Comparison of ENCODE assay signal across 17 cellular contexts in the genomic region with DNA sequence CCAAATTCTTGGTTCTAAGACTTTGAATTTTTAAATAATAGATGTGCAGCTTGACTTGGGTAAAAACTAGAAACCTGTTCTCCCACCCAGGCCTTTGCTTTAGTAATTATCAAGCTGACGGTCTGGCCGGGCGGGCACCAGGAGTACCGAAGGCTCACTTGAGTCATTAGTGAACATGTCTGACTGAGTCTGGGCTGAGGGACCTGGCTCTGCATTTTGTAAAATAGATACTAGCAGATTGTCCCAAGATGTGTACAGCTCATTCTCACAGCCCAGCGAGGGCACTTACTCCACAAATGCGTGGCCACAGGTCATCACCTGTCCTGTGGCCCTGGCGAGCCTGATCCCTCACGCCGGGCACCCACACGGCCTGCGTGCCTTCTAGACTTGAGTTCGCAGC.
A peak's percentile ranks its signal among the peaks of the same experiment; 100 is the strongest.
DNase-seq lines count a peak whose midpoint lies in the region; ATAC-seq, FAIRE-seq and TF ChIP-seq lines count a peak whose summit lies in the region.
"Had no signal": no experiment of that assay in that cellular context is flagged by ENCODE, and none has a peak within 500 bp of the region (broad histone marks: within the 10 kb centered on the region; RNA-seq: fewer than 3 reads in every experiment).

No MANE protein-coding gene starts in this region.

- no peak for TF ChIP-seq POLR2A in sigmoid colon (IDR thresholded peaks at IDR 0.05)

- DNase-seq in right atrium auricular region (ENCODE audit: low spot score) (no peak), Right ventricle myocardium inferior (ENCODE audit: missing footprints) (no peak), kidney (peak; percentile 37), sigmoid colon (no peak), aorta (no peak), GDM1 (lab: John Stamatoyannopoulos, UW) (no peak)
- DNase-seq in activated naive CD8-positive, alpha-beta T cell treated with anti-CD3 and anti-CD28 coated beads, Interleukin-2, amount 50 U/mL, for 24 hours = no peak
- DNase-seq: activated B cell treated with CpG ODN at 0.5 μM for 24 hours; activated CD8-positive, alpha-beta T cell treated with anti-CD3 and anti-CD28 coated beads for 36 hours; activated T-cell treated with anti-CD3 and anti-CD28 coated beads, Interleukin-2, amount 50 U/mL, for 4 hours; DMS 273 treated with DMSO at 0.1 percent for 48 hours; Karpas-422; stimulated activated CD4-positive, alpha-beta T cell treated with anti-CD3 and anti-CD28 coated beads, Interleukin-4, amount 100 ng/mL, for 1 hour had no signal

- H3K36me3 ChIP-seq in right atrium auricular region (peaks cover 41% of the 10 kb centered on the region), kidney (ENCODE audit: control insufficient read depth in 1 of 2, insufficient read depth in 2 of 2, low read length in 2 of 2) (peaks cover 3 to 8% of the 10 kb centered on the region in 2 donors), sigmoid colon (peaks cover 0 to 18% (median 0%) of the 10 kb centered on the region in 4 donors), aorta (ENCODE audit: control insufficient read depth in 1 of 2, insufficient read depth in 2 of 2, low read length in 1 of 2) (no peaks in the 10 kb centered on the region)

- no peak for TF ChIP-seq EP300 in sigmoid colon (IDR thresholded peaks at IDR 0.05)

- H3K4me1 ChIP-seq in right atrium auricular region = peaks cover 0 to 82% of the 10 kb centered on the region in 2 donors
- H3K4me1 ChIP-seq in kidney (ENCODE audit: control insufficient read depth in 1 of 2, insufficient read depth in 1 of 2, low read depth in 1 of 2, low read length in 2 of 2) = peaks cover 14 to 23% of the 10 kb centered on the region in 2 donors
- H3K4me1 ChIP-seq in sigmoid colon = peaks cover 2 to 87% (median 66%) of the 10 kb centered on the region in 4 donors
- H3K4me1 ChIP-seq in aorta (ENCODE audit: control insufficient read depth in 1 of 2, insufficient read depth in 2 of 2, low read length in 2 of 2) = peaks cover 2 to 5% of the 10 kb centered on the region in 2 donors

- no peak overlapping the region for H3K4me3 Mint-ChIP-seq in activated naive CD8-positive, alpha-beta T cell treated with anti-CD3 and anti-CD28 coated beads, Interleukin-2, amount 50 U/mL, for 24 hours
- H3K4me3 Mint-ChIP-seq: activated B cell treated with CpG ODN at 0.5 μM for 24 hours; activated CD8-positive, alpha-beta T cell treated with anti-CD3 and anti-CD28 coated beads for 36 hours; activated T-cell treated with anti-CD3 and anti-CD28 coated beads, Interleukin-2, amount 50 U/mL, for 4 hours had no signal

- no peaks in the 10 kb centered on the region for H3K4me1 Mint-ChIP-seq in activated naive CD8-positive, alpha-beta T cell treated with anti-CD3 and anti-CD28 coated beads, Interleukin-2, amount 50 U/mL, for 24 hours
- H3K4me1 Mint-ChIP-seq: activated B cell treated with CpG ODN at 0.5 μM for 24 hours had no signal

- FAIRE-seq in kidney (lab: Jason Lieb, UNC) = no peak
- FAIRE-seq: HTR-8/SVneo had no signal

- H3K4me3 ChIP-seq in right atrium auricular region (no peak overlapping the region), kidney (ENCODE audit: low read length in 2 of 2) (no peak overlapping the region), sigmoid colon (no peak overlapping the region), aorta (ENCODE audit: low read length in 2 of 2) (no peak overlapping the region)

- 96% methylated on average over 12 of the region's 12 CpGs for WGBS in sigmoid colon, 2 donors
- 85 to 88% methylated on average over 12 of the region's 12 CpGs for WGBS in aorta, 2 donors

- H3K27me3 ChIP-seq in right atrium auricular region (no peaks in the 10 kb centered on the region), sigmoid colon (no peaks in the 10 kb centered on the region), aorta (ENCODE audit: control insufficient read depth in 1 of 2, insufficient read depth in 2 of 2, low read length in 1 of 2) (no peaks in the 10 kb centered on the region)

- H3K27ac Mint-ChIP-seq in activated naive CD8-positive, alpha-beta T cell treated with anti-CD3 and anti-CD28 coated beads, Interleukin-2, amount 50 U/mL, for 24 hours = no peak overlapping the region
- H3K27ac Mint-ChIP-seq: activated B cell treated with CpG ODN at 0.5 μM for 24 hours; activated CD8-positive, alpha-beta T cell treated with anti-CD3 and anti-CD28 coated beads for 36 hours; activated naive CD4-positive, alpha-beta T cell treated with anti-CD3 and anti-CD28 coated beads, Interleukin-2, amount 50 U/mL, for 72 hours had no signal

- H3K9me3 ChIP-seq in right atrium auricular region = no peaks in the 10 kb centered on the region
- H3K9me3 ChIP-seq in kidney (ENCODE audit: control insufficient read depth in 1 of 2, low read length in 2 of 2) = no peaks in the 10 kb centered on the region
- H3K9me3 ChIP-seq in sigmoid colon = no peaks in the 10 kb centered on the region
- no peaks in the 10 kb centered on the region for H3K9me3 ChIP-seq in aorta (ENCODE audit: control insufficient read depth, low read length)

- H3K9me3 Mint-ChIP-seq in activated naive CD8-positive, alpha-beta T cell treated with anti-CD3 and anti-CD28 coated beads, Interleukin-2, amount 50 U/mL, for 24 hours = no peaks in the 10 kb centered on the region
- H3K9me3 Mint-ChIP-seq: activated B cell treated with CpG ODN at 0.5 μM for 24 hours; activated CD8-positive, alpha-beta T cell treated with anti-CD3 and anti-CD28 coated beads for 36 hours; activated naive CD4-positive, alpha-beta T cell treated with anti-CD3 and anti-CD28 coated beads, Interleukin-2, amount 50 U/mL, for 72 hours; activated T-cell treated with anti-CD3 and anti-CD28 coated beads, Interleukin-2, amount 50 U/mL, for 4 hours had no signal

- H3K36me3 Mint-ChIP-seq in activated naive CD8-positive, alpha-beta T cell treated with anti-CD3 and anti-CD28 coated beads, Interleukin-2, amount 50 U/mL, for 24 hours (ENCODE audit: low read depth) = peaks cover 2% of the 10 kb centered on the region
- H3K36me3 Mint-ChIP-seq: activated naive CD4-positive, alpha-beta T cell treated with anti-CD3 and anti-CD28 coated beads, Interleukin-2, amount 50 U/mL, for 72 hours had no signal

- no peaks in the 10 kb centered on the region for H3K27me3 Mint-ChIP-seq in activated naive CD8-positive, alpha-beta T cell treated with anti-CD3 and anti-CD28 coated beads, Interleukin-2, amount 50 U/mL, for 24 hours
- H3K27me3 Mint-ChIP-seq: activated B cell treated with CpG ODN at 0.5 μM for 24 hours; activated CD8-positive, alpha-beta T cell treated with anti-CD3 and anti-CD28 coated beads for 36 hours had no signal

- TF ChIP-seq CTCF in right atrium auricular region (IDR thresholded peaks at IDR 0.05) = no peak
- no peak for TF ChIP-seq CTCF in kidney (IDR thresholded peaks at IDR 0.05; ENCODE audit: borderline replicate concordance, extremely low read depth, insufficient read depth)
- no peak for TF ChIP-seq CTCF in sigmoid colon (IDR thresholded peaks at IDR 0.05)

- peak overlapping the region; percentile 32 to 47 for H3K27ac ChIP-seq in right atrium auricular region
- H3K27ac ChIP-seq in kidney (ENCODE audit: low read depth in 2 of 2, low read length in 2 of 2) = peak overlapping the region; percentile 13 to 51
- H3K27ac ChIP-seq in sigmoid colon = peak overlapping the region; percentile 54 to 72 (median 68)
- peak overlapping the region; percentile 51 to 55 for H3K27ac ChIP-seq in aorta (ENCODE audit: low read depth in 1 of 2, low read length in 2 of 2)
- H3K27ac ChIP-seq: C4-2B had no signal

- no peak overlapping the region for H3K9ac ChIP-seq in kidney (ENCODE audit: low read length in 2 of 2)

- intact Hi-C loops in Right ventricle myocardium inferior (cut with DNase I) = no loop called here
- intact Hi-C loops in kidney (cut with DNase I) = no loop called here
- intact Hi-C loops in sigmoid colon (cut with DNase I) = no loop called here
- intact Hi-C loops in aorta (cut with DNase I) = no loop called here

- no peak for ATAC-seq in Right ventricle myocardium inferior
- no peak for ATAC-seq in aorta (ENCODE audit: low FRiP score)
- ATAC-seq in activated naive CD8-positive, alpha-beta T cell treated with anti-CD3 and anti-CD28 coated beads, Interleukin-2, amount 50 U/mL, for 24 hours = no peak
- no peak for ATAC-seq in GM19035 (IDR thresholded peaks at IDR 0.05; ENCODE audit: unreplicated experiment)
- ATAC-seq: activated CD8-positive, alpha-beta T cell treated with anti-CD3 and anti-CD28 coated beads for 36 hours; activated naive CD4-positive, alpha-beta T cell treated with anti-CD3 and anti-CD28 coated beads, Interleukin-2, amount 50 U/mL, for 72 hours; activated T-cell treated with anti-CD3 and anti-CD28 coated beads, Interleukin-2, amount 50 U/mL, for 4 hours had no signal
